ENCODE assay signal across 10 cellular contexts in the genomic region with DNA sequence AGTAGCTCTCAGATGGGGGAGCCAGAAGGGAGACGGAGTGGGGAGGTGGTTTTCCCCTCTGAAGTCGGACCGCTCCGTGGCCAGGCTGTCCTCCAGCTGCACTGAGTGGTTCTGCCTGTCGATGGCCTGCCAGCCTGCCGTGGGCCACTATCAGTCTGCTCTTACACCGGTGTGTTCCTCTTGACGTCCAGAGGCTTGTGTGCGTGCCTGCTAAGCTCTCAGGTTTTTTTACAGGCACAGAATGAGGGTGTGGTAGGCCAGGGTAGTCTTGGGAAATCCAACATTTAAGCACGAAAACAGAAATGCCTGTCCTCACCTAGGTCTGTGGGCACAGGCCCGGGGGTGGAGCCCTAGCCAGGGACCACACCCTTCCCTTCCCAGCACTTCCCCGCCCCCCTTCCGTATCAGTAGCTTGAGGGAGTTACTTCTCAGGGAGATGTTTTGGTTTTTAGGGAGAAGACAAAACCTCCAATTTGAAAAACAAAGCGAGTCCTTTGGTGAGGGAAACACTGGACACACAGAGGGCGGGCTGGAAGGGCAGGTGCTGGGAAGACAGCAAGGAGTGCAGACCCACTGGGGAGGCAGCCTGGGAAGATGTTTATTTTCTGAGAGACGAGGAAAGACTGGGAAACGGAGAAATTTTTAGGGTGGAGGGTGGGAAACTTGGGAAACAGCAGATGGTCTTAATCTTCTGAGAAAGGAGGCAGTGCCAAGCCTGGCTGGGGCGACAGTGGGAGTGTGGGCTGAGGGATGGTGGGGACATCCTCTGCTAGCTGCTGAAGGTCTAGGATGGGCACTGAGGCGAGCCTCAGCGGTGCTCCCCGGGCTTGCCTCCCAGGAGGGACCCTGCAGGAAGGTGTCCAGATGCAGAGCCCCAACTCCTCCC.
DNase-seq lines count a peak whose midpoint lies in the region; ATAC-seq and TF ChIP-seq lines count a peak whose summit lies in the region.
"Had no signal": no experiment of that assay in that cellular context is flagged by ENCODE, and none has a peak within 500 bp of the region (broad histone marks: within the 10 kb centered on the region; RNA-seq: fewer than 3 reads in every experiment).

No MANE protein-coding gene starts in this region.

- DNase-seq in WTC11 (ENCODE audit: low spot score): peak; percentile 63
- no peak for DNase-seq in stimulated activated naive B cell treated with anti-CD40 and anti-IgM and Interleukin-4, amounts not matched to agents 10 μg/mL and 1 μg/mL and 100 μg/mL, for 72 hours
- no peak for DNase-seq in CD4-positive, alpha-beta memory T cell
- no peak for DNase-seq in HEK293T (ENCODE audit: extremely low spot score)
- DNase-seq: effector CD8-positive, alpha-beta T cell; HCEC 1CT had no signal

- ATAC-seq in WTC11 (peak; percentile 65), GM19395 (IDR thresholded peaks at IDR 0.05; ENCODE audit: unreplicated experiment) (no peak), HG03108 (IDR thresholded peaks at IDR 0.05; ENCODE audit: unreplicated experiment) (no peak)
- no peak for ATAC-seq in stimulated activated naive B cell treated with anti-CD40 and anti-IgM and Interleukin-4, amounts not matched to agents 10 μg/mL and 1 μg/mL and 100 μg/mL, for 72 hours (replicated peaks)

- POLR2A ChIA-PET in WTC11 (lab: Charles Lee) (interaction anchor here (0.5 to 1.0 kb wide), 3 partner anchors 8 to 582 kb away, joined by 3 to 5 read pairs (median 3); no protein-coding TSS in a partner anchor), HEK293T (lab: Yijun Ruan, JAX) (no interaction called here)
- POLR2A ChIA-PET in CD4-positive, alpha-beta memory T cell (lab: Charles Lee; ENCODE audit: partially characterized antibody): no interaction called here

- H3K4me3 Mint-ChIP-seq in WTC11: peak overlapping the region; percentile 60
- H3K4me3 Mint-ChIP-seq in stimulated activated naive B cell treated with anti-CD40 and anti-IgM and Interleukin-4, amounts not matched to agents 10 μg/mL and 1 μg/mL and 100 μg/mL, for 72 hours: no peak overlapping the region
- H3K4me3 Mint-ChIP-seq in CD4-positive, alpha-beta memory T cell: no peak overlapping the region

- H3K9me3 ChIP-seq in HUES64 (ENCODE audit: insufficient read depth, low read depth, low read length) (peaks cover 5% of the 10 kb centered on the region; the same call in 1 of the 2 replicates), iPS-18a (ENCODE audit: control insufficient read depth, low read depth, low read length) (no peaks in the 10 kb centered on the region)
- no peaks in the 10 kb centered on the region for H3K9me3 ChIP-seq in CD4-positive, alpha-beta memory T cell (ENCODE audit: control insufficient read depth in 1 of 2, low read length in 2 of 2)

- CTCF ChIA-PET in WTC11 (lab: Charles Lee): interaction anchor here (0.6 to 3.0 kb wide), 17 partner anchors 8 to 644 kb away, joined by 3 to 25 read pairs (median 4); no protein-coding TSS in a partner anchor
- CTCF ChIA-PET in CD4-positive, alpha-beta memory T cell (lab: Charles Lee; ENCODE audit: partially characterized antibody): no interaction called here
- CTCF ChIA-PET in HEK293T (lab: Yijun Ruan, JAX): interaction anchor here (0.6 to 1.2 kb wide), 2 partner anchors 14 to 29 kb away, joined by 4 read pairs; no protein-coding TSS in a partner anchor

- no peaks in the 10 kb centered on the region for H3K9me3 Mint-ChIP-seq in WTC11
- H3K9me3 Mint-ChIP-seq in stimulated activated naive B cell treated with anti-CD40 and anti-IgM and Interleukin-4, amounts not matched to agents 10 μg/mL and 1 μg/mL and 100 μg/mL, for 72 hours: peaks cover 7% of the 10 kb centered on the region in 2 donors
- H3K9me3 Mint-ChIP-seq in CD4-positive, alpha-beta memory T cell: peaks cover 0 to 3% (median 0%) of the 10 kb centered on the region in 8 donors

- intact Hi-C loops in CD4-positive, alpha-beta memory T cell (cut with micrococcal nuclease): no loop called here

- H3K9ac ChIP-seq in HUES64 (ENCODE audit: low read depth, low read length) (no peak overlapping the region; the same call in 1 of the 2 replicates), iPS-18a (ENCODE audit: low read length) (no peak overlapping the region)

- H3K27ac Mint-ChIP-seq in WTC11: peak overlapping the region; percentile 46
- peak overlapping the region; percentile 73 for H3K27ac Mint-ChIP-seq in stimulated activated naive B cell treated with anti-CD40 and anti-IgM and Interleukin-4, amounts not matched to agents 10 μg/mL and 1 μg/mL and 100 μg/mL, for 72 hours
- peak overlapping the region in 1 of 7 donors; percentile 30 for H3K27ac Mint-ChIP-seq in CD4-positive, alpha-beta memory T cell

- no peaks in the 10 kb centered on the region for H3K36me3 Mint-ChIP-seq in WTC11
- peaks cover 0 to 8% of the 10 kb centered on the region in 2 donors for H3K36me3 Mint-ChIP-seq in stimulated activated naive B cell treated with anti-CD40 and anti-IgM and Interleukin-4, amounts not matched to agents 10 μg/mL and 1 μg/mL and 100 μg/mL, for 72 hours
- H3K36me3 Mint-ChIP-seq in CD4-positive, alpha-beta memory T cell: no peaks in the 10 kb centered on the region

- 36% methylated on average over 19 of the region's 21 CpGs for WGBS in HUES64

- H3K27ac ChIP-seq in HUES64 (ENCODE audit: low read depth, low read length) (peak overlapping the region; percentile 42; the same call in 1 of the 2 replicates), iPS-18a (ENCODE audit: low read length) (no peak overlapping the region)
- H3K27ac ChIP-seq in CD4-positive, alpha-beta memory T cell (ENCODE audit: low read depth, low read length): no peak overlapping the region

- peak overlapping the region; percentile 28; the same call in 1 of the 2 replicates for H3K4me3 ChIP-seq in HUES64 (ENCODE audit: low read length)
- peak overlapping the region; percentile 13 for H3K4me3 ChIP-seq in iPS-18a (ENCODE audit: low read length)
- no peak overlapping the region for H3K4me3 ChIP-seq in CD4-positive, alpha-beta memory T cell (ENCODE audit: low read length in 2 of 2)

- H3K4me1 Mint-ChIP-seq in WTC11: peaks cover 44% of the 10 kb centered on the region
- no peaks in the 10 kb centered on the region for H3K4me1 Mint-ChIP-seq in stimulated activated naive B cell treated with anti-CD40 and anti-IgM and Interleukin-4, amounts not matched to agents 10 μg/mL and 1 μg/mL and 100 μg/mL, for 72 hours
- peaks cover 0 to 5% (median 1%) of the 10 kb centered on the region in 4 donors for H3K4me1 Mint-ChIP-seq in CD4-positive, alpha-beta memory T cell

- peaks cover 19% of the 10 kb centered on the region for H3K27me3 Mint-ChIP-seq in WTC11 (ENCODE audit: low read depth)
- peaks cover 23 to 29% of the 10 kb centered on the region in 2 donors for H3K27me3 Mint-ChIP-seq in stimulated activated naive B cell treated with anti-CD40 and anti-IgM and Interleukin-4, amounts not matched to agents 10 μg/mL and 1 μg/mL and 100 μg/mL, for 72 hours
- H3K27me3 Mint-ChIP-seq in CD4-positive, alpha-beta memory T cell: peaks cover 3 to 12% of the 10 kb centered on the region in 2 donors

- peaks cover 40% of the 10 kb centered on the region for H3K4me1 ChIP-seq in HUES64 (ENCODE audit: insufficient read depth, low read length)
- peaks cover 21% of the 10 kb centered on the region for H3K4me1 ChIP-seq in iPS-18a (ENCODE audit: control insufficient read depth, low read depth, low read length)
- no peaks in the 10 kb centered on the region for H3K4me1 ChIP-seq in CD4-positive, alpha-beta memory T cell (ENCODE audit: insufficient read depth, low read length)

- no peak for TF ChIP-seq CTCF in WTC11 (IDR thresholded peaks at IDR 0.05)

- no peaks in the 10 kb centered on the region for H3K27me3 ChIP-seq in HUES64 (ENCODE audit: insufficient read depth, low read length)
- no peaks in the 10 kb centered on the region for H3K27me3 ChIP-seq in iPS-18a (ENCODE audit: control insufficient read depth, insufficient read depth, low read length)
- H3K27me3 ChIP-seq in CD4-positive, alpha-beta memory T cell (ENCODE audit: insufficient read depth, low read length): no peaks in the 10 kb centered on the region

- no peaks in the 10 kb centered on the region for H3K36me3 ChIP-seq in HUES64 (ENCODE audit: insufficient read depth, low read length)
- H3K36me3 ChIP-seq in iPS-18a (ENCODE audit: control insufficient read depth, low read depth, low read length): no peaks in the 10 kb centered on the region
- no peaks in the 10 kb centered on the region for H3K36me3 ChIP-seq in CD4-positive, alpha-beta memory T cell (ENCODE audit: insufficient read depth, low read length)

TF ChIP-seq in WTC11, 78 proteins besides CTCF, POLR2A, EP300 and RAD21:
- TF ChIP-seq ZNF416 (CRISPR knock-in tag; IDR thresholded peaks at IDR 0.05) (0 out of 2 replicates have a peak, but pooled peaks have one; percentile 61), ZNF671 (CRISPR knock-in tag; IDR thresholded peaks at IDR 0.05) (no peak), ZNF423 (CRISPR knock-in tag; IDR thresholded peaks at IDR 0.05) (peak; percentile 41; the same call in 1 of the 2 replicates), SP1 (CRISPR knock-in tag; conservative IDR thresholded peaks at IDR 0.05) (peak; percentile 51)

TF ChIP-seq in HEK293T, 16 proteins besides CTCF, POLR2A, EP300 and RAD21:
- TF ChIP-seq, protein P1, sequence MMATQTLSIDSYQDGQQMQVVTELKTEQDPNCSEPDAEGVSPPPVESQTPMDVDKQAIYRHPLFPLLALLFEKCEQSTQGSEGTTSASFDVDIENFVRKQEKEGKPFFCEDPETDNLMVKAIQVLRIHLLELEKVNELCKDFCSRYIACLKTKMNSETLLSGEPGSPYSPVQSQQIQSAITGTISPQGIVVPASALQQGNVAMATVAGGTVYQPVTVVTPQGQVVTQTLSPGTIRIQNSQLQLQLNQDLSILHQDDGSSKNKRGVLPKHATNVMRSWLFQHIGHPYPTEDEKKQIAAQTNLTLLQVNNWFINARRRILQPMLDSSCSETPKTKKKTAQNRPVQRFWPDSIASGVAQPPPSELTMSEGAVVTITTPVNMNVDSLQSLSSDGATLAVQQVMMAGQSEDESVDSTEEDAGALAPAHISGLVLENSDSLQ (IDR thresholded peaks at IDR 0.05): no peak
- no peak for TF ChIP-seq FOXK2 (IDR thresholded peaks at IDR 0.05)

Comparison
In these comparisons a context has a peak if more than half of its experiments do, and no peak if none do; other contexts are left out.
1. H3K4me3 ChIP-seq: peak in HUES64 (single experiment) and iPS-18a (single experiment); none in CD4-positive, alpha-beta memory T cell (0 of 2).